ENCODE assay signal across 14 cellular contexts in the genomic region with DNA sequence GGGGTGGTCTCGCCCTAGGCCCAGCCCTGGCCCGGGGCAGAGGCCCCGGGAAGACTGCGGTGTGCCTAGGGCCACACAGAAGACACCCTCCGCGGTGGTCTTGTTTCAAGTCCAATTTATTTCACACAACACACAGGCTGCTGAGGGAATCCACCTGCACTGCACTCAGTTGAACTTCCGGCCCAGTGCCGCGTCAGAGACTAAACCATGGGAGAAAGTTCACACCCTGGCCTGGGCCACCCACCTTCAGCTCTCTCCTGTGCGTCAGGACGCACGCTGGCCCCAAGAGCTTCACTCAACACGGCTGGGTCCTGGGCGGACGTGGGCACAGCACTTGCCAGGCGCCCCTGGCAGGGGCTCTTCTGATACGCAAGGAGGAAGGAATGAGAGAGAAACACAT. TPM values are rescaled to one million over a fixed set of nuclear protein-coding genes. Genes with fewer than 3 reads are reported as not detected.
DNase-seq lines count a peak whose midpoint lies in the region; ATAC-seq, FAIRE-seq and TF ChIP-seq lines count a peak whose summit lies in the region.
"Had no signal": no experiment of that assay in that cellular context is flagged by ENCODE, and none has a peak within 500 bp of the region (broad histone marks: within the 10 kb centered on the region; RNA-seq: fewer than 3 reads in every experiment).

No MANE protein-coding gene starts in this region.

- H4K5ac ChIP-seq in H9 (ENCODE audit: insufficient read length, low read depth, low read length), result no peak overlapping the region

- H3K14ac ChIP-seq in H9 (ENCODE audit: insufficient read depth, low read length), result no peak overlapping the region

- peaks cover 50 to 70% (median 63%) of the 10 kb centered on the region in 11 experiments for H3K36me3 ChIP-seq in BLaER1 treated with 17β-estradiol and CSF1 and Interleukin-3, amounts not matched to agents 10 nM and 100 nM
- peaks cover 6 to 15% of the 10 kb centered on the region in 2 donors for H3K36me3 ChIP-seq in kidney (ENCODE audit: control insufficient read depth in 1 of 2, insufficient read depth in 2 of 2, low read length in 2 of 2)

- no peaks in the 10 kb centered on the region for H3K23me2 ChIP-seq in H9 (ENCODE audit: insufficient read length, low read depth, low read length, poor library complexity, severe bottlenecking)

- POLR2A ChIA-PET in WTC11 (lab: Charles Lee), result interaction anchor here (0.6 kb wide), 1 partner anchor 232 kb away, joined by 5 read pairs; no protein-coding TSS in a partner anchor

- H2BK20ac ChIP-seq in H9 (ENCODE audit: low read depth, low read length, poor library complexity, severe bottlenecking), result no peak overlapping the region

- H2AFZ ChIP-seq in H9 (ENCODE audit: low read length), result no peak overlapping the region

- no peaks in the 10 kb centered on the region for H3K79me2 ChIP-seq in H9 (ENCODE audit: insufficient read depth, low read length)

- no peaks in the 10 kb centered on the region for H3K9me3 ChIP-seq in BLaER1 treated with 17β-estradiol and CSF1 and Interleukin-3, amounts not matched to agents 10 nM and 100 nM (replicated peaks in 1 of 11)
- H3K9me3 ChIP-seq in H9 (ENCODE audit: control insufficient read depth, low read depth, low read length) (no peaks in the 10 kb centered on the region), kidney (ENCODE audit: control insufficient read depth in 1 of 2, low read length in 2 of 2) (no peaks in the 10 kb centered on the region)
- H3K9me3 ChIP-seq: BE2C, Caco-2 had no signal

- H3K56ac ChIP-seq in H9 (ENCODE audit: insufficient read length, low read depth, low read length), result no peak overlapping the region

- H3K4me1 ChIP-seq in BLaER1 treated with 17β-estradiol and CSF1 and Interleukin-3, amounts not matched to agents 10 nM and 100 nM, result peaks cover 31 to 95% (median 88%) of the 10 kb centered on the region in 10 experiments
- no peaks in the 10 kb centered on the region for H3K4me1 ChIP-seq in H9 (ENCODE audit: insufficient read depth, low read length)
- H3K4me1 ChIP-seq in kidney (ENCODE audit: control insufficient read depth in 1 of 2, insufficient read depth in 1 of 2, low read depth in 1 of 2, low read length in 2 of 2), result no peaks in the 10 kb centered on the region
- H3K4me1 ChIP-seq: BE2C, Caco-2 had no signal

- H2BK15ac ChIP-seq in H9 (ENCODE audit: low read depth, low read length), result no peak overlapping the region

- peaks cover 14 to 56% (median 50%) of the 10 kb centered on the region in 3 experiments; a peak in 6 of 7 replicates for H3K36me3 Mint-ChIP-seq in H9 (ENCODE audit: insufficient read depth in 1 of 3, low read depth in 3 of 3)
- H3K36me3 Mint-ChIP-seq in WTC11, result peaks cover 15% of the 10 kb centered on the region
- H3K36me3 Mint-ChIP-seq in neural crest cell (ENCODE audit: low read depth), result peaks cover 2% of the 10 kb centered on the region

- H3K9me3 Mint-ChIP-seq in H9 (no peaks in the 10 kb centered on the region), WTC11 (no peaks in the 10 kb centered on the region), neural crest cell (no peaks in the 10 kb centered on the region)
- H3K9me3 Mint-ChIP-seq: CD8-positive, alpha-beta memory T cell had no signal

- no peak overlapping the region for H3K18ac ChIP-seq in H9 (ENCODE audit: insufficient read length, low read depth, low read length)

- H3T11ph ChIP-seq in H9 (ENCODE audit: low read length), result no peak overlapping the region

- no peak overlapping the region for H2BK5ac ChIP-seq in H9 (ENCODE audit: insufficient read length, low read length)

- in situ Hi-C loops in KBM-7 (cut with MboI; ENCODE audit: low pct_unique_long_range_greater_than_20kb, low sequenced_read_pairs), result no loop called here

- no peak overlapping the region for H3K23ac ChIP-seq in H9 (ENCODE audit: insufficient read length, low read depth, low read length)

- H3K4ac ChIP-seq in H9 (ENCODE audit: low read depth, low read length), result no peak overlapping the region

- H3K4me3 ChIP-seq in BLaER1 treated with 17β-estradiol and CSF1 and Interleukin-3, amounts not matched to agents 10 nM and 100 nM, result no peak overlapping the region
- H3K4me3 ChIP-seq in kidney (ENCODE audit: low read length in 2 of 2), result no peak overlapping the region

- no peaks in the 10 kb centered on the region; the same call in none of the 2 replicates for H3K27me3 Mint-ChIP-seq in H9 (ENCODE audit: low read depth)
- H3K27me3 Mint-ChIP-seq in WTC11 (ENCODE audit: low read depth), result no peaks in the 10 kb centered on the region
- no peaks in the 10 kb centered on the region for H3K27me3 Mint-ChIP-seq in neural crest cell (ENCODE audit: low read depth)
- H3K27me3 Mint-ChIP-seq: CD8-positive, alpha-beta memory T cell had no signal

- no peak overlapping the region for H3K4me3 Mint-ChIP-seq in H9
- no peak overlapping the region for H3K4me3 Mint-ChIP-seq in WTC11
- H3K4me3 Mint-ChIP-seq in neural crest cell, result no peak overlapping the region
- H3K4me3 Mint-ChIP-seq: CD8-positive, alpha-beta memory T cell had no signal

- peak overlapping the region in 2 of 11 experiments; percentile 14 to 28; a peak in 2 of 22 replicates for H3K9ac ChIP-seq in BLaER1 treated with 17β-estradiol and CSF1 and Interleukin-3, amounts not matched to agents 10 nM and 100 nM
- H3K9ac ChIP-seq in H9 (ENCODE audit: extremely low read depth, insufficient read length, low read length), result no peak overlapping the region
- H3K9ac ChIP-seq in kidney (ENCODE audit: low read length in 2 of 2), result no peak overlapping the region

- no peak for ATAC-seq in WTC11

- CTCF ChIA-PET in WTC11 (lab: Charles Lee), result no interaction called here

- TF ChIP-seq CTCF in H9 (conservative IDR thresholded peaks at IDR 0.05), result no peak
- no peak for TF ChIP-seq CTCF in WTC11 (IDR thresholded peaks at IDR 0.05)
- TF ChIP-seq CTCF in neural crest cell (conservative IDR thresholded peaks at IDR 0.05), result no peak
- TF ChIP-seq CTCF in kidney (IDR thresholded peaks at IDR 0.05; ENCODE audit: borderline replicate concordance, extremely low read depth, insufficient read depth), result no peak

- no peak overlapping the region for H4K8ac ChIP-seq in H9 (replicated peaks; ENCODE audit: insufficient read length, low read depth, low read length)

- FAIRE-seq in kidney (lab: Jason Lieb, UNC) (no peak), H54 (lab: Jason Lieb, UNC) (no peak)
- FAIRE-seq: A204.1, GM19239 had no signal

- H3K27ac ChIP-seq in BLaER1 treated with 17β-estradiol and CSF1 and Interleukin-3, amounts not matched to agents 10 nM and 100 nM, result peak overlapping the region in 4 of 11 experiments; percentile 14 to 47 (median 30); a peak in 3 of 22 replicates
- no peak overlapping the region for H3K27ac ChIP-seq in H9 (ENCODE audit: insufficient read length, low read depth, low read length)
- no peak overlapping the region for H3K27ac ChIP-seq in kidney (ENCODE audit: low read depth in 2 of 2, low read length in 2 of 2)

- DNase-seq in H9, result no peak
- no peak for DNase-seq in WTC11 (ENCODE audit: low spot score)
- DNase-seq in neural crest cell (ENCODE audit: low read depth, low spot score), result no peak
- no peak for DNase-seq in KBM-7
- DNase-seq in kidney, result no peak
- no peak for DNase-seq in H54 (ENCODE audit: insufficient read length, low spot score)
- DNase-seq: BE2C; CD8-positive, alpha-beta memory T cell; DND-41; GF-D8 had no signal

- H2AK5ac ChIP-seq in H9 (ENCODE audit: insufficient read length, low read length), result no peak overlapping the region

- no CpG with 5 or more reads among the region's 17 CpGs for WGBS in H9 (ENCODE audit: extremely low coverage, insufficient read length, low lambda C conversion rate)

- peaks cover 6 to 20% of the 10 kb centered on the region in 2 experiments for H3K4me1 Mint-ChIP-seq in H9
- H3K4me1 Mint-ChIP-seq in WTC11, result peaks cover 8% of the 10 kb centered on the region
- H3K4me1 Mint-ChIP-seq in neural crest cell, result peaks cover 11% of the 10 kb centered on the region

- H2BK120ac ChIP-seq in H9 (ENCODE audit: low read depth, low read length, poor library complexity, severe bottlenecking), result no peak overlapping the region

- H4K20me1 ChIP-seq in BLaER1 treated with 17β-estradiol and CSF1 and Interleukin-3, amounts not matched to agents 10 nM and 100 nM, result peaks cover 0 to 93% (median 15%) of the 10 kb centered on the region in 11 experiments; a peak in 13 of 22 replicates
- H4K20me1 ChIP-seq in H9 (ENCODE audit: control insufficient read depth, insufficient read depth, insufficient read length), result no peaks in the 10 kb centered on the region

- intact Hi-C loops in kidney (cut with DNase I), result no loop called here

- TF ChIP-seq POLR2A in H54 (IDR thresholded peaks at IDR 0.05; ENCODE audit: low read depth, low read length), result no peak

- peak overlapping the region in 6 of 11 experiments; percentile 45 to 98 (median 87); a peak in 12 of 22 replicates for H3K4me2 ChIP-seq in BLaER1 treated with 17β-estradiol and CSF1 and Interleukin-3, amounts not matched to agents 10 nM and 100 nM
- H3K4me2 ChIP-seq in H9 (ENCODE audit: insufficient read depth, insufficient read length, low read length), result no peak overlapping the region

- no peaks in the 10 kb centered on the region for H3K79me1 ChIP-seq in H9 (ENCODE audit: insufficient read depth, low read depth, low read length, poor library complexity, severe bottlenecking)

- no peak overlapping the region for H4K91ac ChIP-seq in H9 (ENCODE audit: insufficient read length, low read depth, low read length)

- H3K27ac Mint-ChIP-seq in H9 (peak overlapping the region in 2 of 3 experiments; percentile 35 to 81; a peak in 2 of 7 replicates), WTC11 (0 out of 2 replicates have a peak overlapping the region, but pooled peaks have one; percentile 23), neural crest cell (ENCODE audit: unreplicated experiment) (peak overlapping the region; percentile 35)

- no peak overlapping the region for H2BK12ac ChIP-seq in H9 (ENCODE audit: insufficient read length, low read depth, low read length)

- H3K27me3 ChIP-seq in BLaER1 treated with 17β-estradiol and CSF1 and Interleukin-3, amounts not matched to agents 10 nM and 100 nM, result no peaks in the 10 kb centered on the region
- no peaks in the 10 kb centered on the region for H3K27me3 ChIP-seq in H9 (ENCODE audit: insufficient read depth, low read length)
- H3K27me3 ChIP-seq: BE2C had no signal

TF ChIP-seq in WTC11, 78 proteins besides CTCF, POLR2A, EP300 and RAD21 (continues in another document):
- TF ChIP-seq KAT7 (CRISPR knock-in tag; IDR thresholded peaks at IDR 0.05; ENCODE audit: borderline replicate concordance) (no peak), GTF2I (CRISPR knock-in tag; conservative IDR thresholded peaks at IDR 0.05) (no peak), PRRX2 (CRISPR knock-in tag; IDR thresholded peaks at IDR 0.05) (no peak), ZNF232 (CRISPR knock-in tag; IDR thresholded peaks at IDR 0.05) (no peak)

RNA-seq across cellular contexts. Expression of a gene that starts 58.1 kb away (rescaled TPM):
- total RNA-seq in H9 (2021) (74.5 and 76.2 TPM in 2 replicates), WTC11 (2021) (60.0 to 63.6 TPM (median 60.5 TPM) in 3 replicates), neural crest cell (55.4 and 57.0 TPM in 2 replicates), kidney (42.2 TPM)
- 25.0 TPM for polyA plus RNA-seq in kidney (ENCODE audit: insufficient read depth, low read depth, low replicate concordance)
